Comparison of ENCODE assay signal across 14 cellular contexts in genomic region chr14:105664691-105665090, GRCh38.
A peak's percentile ranks its signal among the peaks of the same experiment; 100 is the strongest.
DNase-seq lines count a peak whose midpoint lies in the region; ATAC-seq and TF ChIP-seq lines count a peak whose summit lies in the region.
"Had no signal": no experiment of that assay in that cellular context is flagged by ENCODE, and none has a peak within 500 bp of the region (broad histone marks: within the 10 kb centered on the region; RNA-seq: fewer than 3 reads in every experiment).

No MANE protein-coding gene starts in this region.

- POLR2A ChIA-PET in activated CD4-positive, alpha-beta T cell treated with anti-CD3 and anti-CD28 coated beads for 36 hours (lab: Charles Lee) = no interaction called here

- CTCF ChIA-PET in activated CD4-positive, alpha-beta T cell treated with anti-CD3 and anti-CD28 coated beads for 36 hours (lab: Charles Lee) = no interaction called here

- H3K4me1 Mint-ChIP-seq in activated CD4-positive, alpha-beta T cell treated with anti-CD3 and anti-CD28 coated beads for 36 hours = no peaks in the 10 kb centered on the region

- ATAC-seq in Right ventricle myocardium superior (ENCODE audit: poor library complexity) = peak; percentile 43
- peak; percentile 10 for ATAC-seq in esophagus mucosa
- ATAC-seq in mucosa of descending colon = peak; percentile 9
- ATAC-seq in stimulated activated naive CD8-positive, alpha-beta T cell treated with anti-CD3 and anti-CD28 coated beads, Interleukin-15, Interleukin-2, amounts not matched to agents 100 U/mL and 50 U/mL, for 24 hours = no peak
- no peak for ATAC-seq in activated CD4-positive, alpha-beta T cell treated with anti-CD3 and anti-CD28 coated beads for 36 hours
- ATAC-seq: GM12878, HCT116 had no signal

- intact Hi-C loops in Right ventricle myocardium superior (cut with DNase I) (no loop called here), cardiac septum (cut with DNase I) (no loop called here), mucosa of descending colon (cut with DNase I, micrococcal nuclease) (no loop called here)
- intact Hi-C loops in activated CD4-positive, alpha-beta T cell treated with anti-CD3 and anti-CD28 coated beads for 36 hours (cut with DNase I, micrococcal nuclease) = no loop called here

- H3K36me3 Mint-ChIP-seq in activated CD4-positive, alpha-beta T cell treated with anti-CD3 and anti-CD28 coated beads for 36 hours (ENCODE audit: low read depth) = no peaks in the 10 kb centered on the region

- H3K4me3 ChIP-seq in mucosa of descending colon = no peak overlapping the region
- H3K4me3 ChIP-seq: BLaER1, GM12878, GM23248 had no signal

- no peak overlapping the region for H3K4me3 Mint-ChIP-seq in activated CD4-positive, alpha-beta T cell treated with anti-CD3 and anti-CD28 coated beads for 36 hours

- H3K9me3 ChIP-seq in mucosa of descending colon = no peaks in the 10 kb centered on the region

- no peaks in the 10 kb centered on the region for H3K36me3 ChIP-seq in mucosa of descending colon (ENCODE audit: low read depth)
- H3K36me3 ChIP-seq: BLaER1 had no signal

- TF ChIP-seq CTCF in mucosa of descending colon (IDR thresholded peaks at IDR 0.05) = no peak

- no peaks in the 10 kb centered on the region for H3K4me1 ChIP-seq in mucosa of descending colon (ENCODE audit: low read depth)

- no peak overlapping the region for H3K27ac Mint-ChIP-seq in activated CD4-positive, alpha-beta T cell treated with anti-CD3 and anti-CD28 coated beads for 36 hours

- H3K27me3 Mint-ChIP-seq in activated CD4-positive, alpha-beta T cell treated with anti-CD3 and anti-CD28 coated beads for 36 hours = peaks cover 14% of the 10 kb centered on the region

- DNase-seq in Right ventricle myocardium superior (no peak), cardiac septum (ENCODE audit: low spot score) (no peak), mucosa of descending colon (no peak), SW480 (ENCODE audit: low spot score) (no peak)
- DNase-seq in stimulated activated naive CD8-positive, alpha-beta T cell treated with anti-CD3 and anti-CD28 coated beads, Interleukin-15, Interleukin-2, amounts not matched to agents 100 U/mL and 50 U/mL, for 24 hours = no peak
- no peak for DNase-seq in activated CD4-positive, alpha-beta T cell treated with anti-CD3 and anti-CD28 coated beads for 36 hours
- DNase-seq: 8988T, AML-193, DMS53, GM23248 had no signal

- H3K9me3 Mint-ChIP-seq in activated CD4-positive, alpha-beta T cell treated with anti-CD3 and anti-CD28 coated beads for 36 hours (ENCODE audit: low read depth) = peaks cover 14% of the 10 kb centered on the region

Comparison
In these comparisons a context has a peak if more than half of its experiments do, and no peak if none do; other contexts are left out.
1. ATAC-seq: peak in Right ventricle myocardium superior (single experiment), esophagus mucosa (single experiment) and mucosa of descending colon (single experiment); none in stimulated activated naive CD8-positive, alpha-beta T cell treated with anti-CD3 and anti-CD28 coated beads, Interleukin-15, Interleukin-2, amounts not matched to agents 100 U/mL and 50 U/mL, for 24 hours (single experiment) and activated CD4-positive, alpha-beta T cell treated with anti-CD3 and anti-CD28 coated beads for 36 hours (single experiment).